Comparison of ENCODE assay signal across 18 cellular contexts in genomic region chr11:102118937-102119336, GRCh38. TPM values are rescaled to one million over a fixed set of nuclear protein-coding genes. Genes with fewer than 3 reads are reported as not detected.
A peak's percentile ranks its signal among the peaks of the same experiment; 100 is the strongest.
DNase-seq lines count a peak whose midpoint lies in the region; ATAC-seq and TF ChIP-seq lines count a peak whose summit lies in the region.
"Had no signal": no experiment of that assay in that cellular context is flagged by ENCODE, and none has a peak within 500 bp of the region (broad histone marks: within the 10 kb centered on the region; RNA-seq: fewer than 3 reads in every experiment).

No MANE protein-coding gene starts in this region.

- POLR2A ChIA-PET in naive thymus-derived CD4-positive, alpha-beta T cell (lab: Charles Lee): no interaction called here

- H3K27ac ChIP-seq in caudate nucleus (ENCODE audit: low read depth, low read length) (peak overlapping the region; percentile 48), lower lobe of right lung (no peak overlapping the region), upper lobe of right lung (no peak overlapping the region)
- no peak overlapping the region for H3K27ac ChIP-seq in naive thymus-derived CD4-positive, alpha-beta T cell (ENCODE audit: low read depth, low read length)

- peaks cover 0 to 6% (median 3%) of the 10 kb centered on the region in 11 donors for H3K9me3 Mint-ChIP-seq in naive thymus-derived CD4-positive, alpha-beta T cell
- H3K9me3 Mint-ChIP-seq: CD4-positive, alpha-beta T cell had no signal

- ATAC-seq in lower lobe of right lung: peak; percentile 51 to 61
- peak; percentile 74 for ATAC-seq in upper lobe of right lung
- no peak for ATAC-seq in GM21619 (IDR thresholded peaks at IDR 0.05; ENCODE audit: unreplicated experiment)
- ATAC-seq in naive thymus-derived CD4-positive, alpha-beta T cell: no peak

- TF ChIP-seq CTCF in lower lobe of right lung (IDR thresholded peaks at IDR 0.05) (no peak), upper lobe of right lung (IDR thresholded peaks at IDR 0.05) (no peak)

- H3K36me3 Mint-ChIP-seq in naive thymus-derived CD4-positive, alpha-beta T cell: no peaks in the 10 kb centered on the region

- H3K27me3 Mint-ChIP-seq in naive thymus-derived CD4-positive, alpha-beta T cell: peaks cover 45 to 74% (median 52%) of the 10 kb centered on the region in 5 donors

- H3K9me3 ChIP-seq in lower lobe of right lung (no peaks in the 10 kb centered on the region), upper lobe of right lung (no peaks in the 10 kb centered on the region)
- no peaks in the 10 kb centered on the region for H3K9me3 ChIP-seq in naive thymus-derived CD4-positive, alpha-beta T cell (ENCODE audit: control insufficient read depth in 2 of 3, low read length in 3 of 3)
- H3K9me3 ChIP-seq: prostate gland, transverse colon had no signal

- H3K27me3 ChIP-seq in lower lobe of right lung (ENCODE audit: low read depth) (no peaks in the 10 kb centered on the region), upper lobe of right lung (no peaks in the 10 kb centered on the region)
- peaks cover 0 to 2% of the 10 kb centered on the region in 2 donors for H3K27me3 ChIP-seq in naive thymus-derived CD4-positive, alpha-beta T cell (ENCODE audit: control insufficient read depth in 2 of 2, insufficient read depth in 2 of 2, low read length in 2 of 2)
- H3K27me3 ChIP-seq: transverse colon had no signal

- H3K36me3 ChIP-seq in lower lobe of right lung (peaks cover 16% of the 10 kb centered on the region), upper lobe of right lung (peaks cover 10% of the 10 kb centered on the region)
- H3K36me3 ChIP-seq in naive thymus-derived CD4-positive, alpha-beta T cell (ENCODE audit: control insufficient read depth in 2 of 3, insufficient read depth in 3 of 3, low read length in 3 of 3): no peaks in the 10 kb centered on the region
- H3K36me3 ChIP-seq: prostate gland, transverse colon had no signal

- DNase-seq in NCI-H510A treated with DMSO at 0.1 percent for 48 hours (lab: John Stamatoyannopoulos, UW) (peak; percentile 12), NCI-H510A (lab: John Stamatoyannopoulos, UW) (no peak), caudate nucleus (lab: John Stamatoyannopoulos, UW) (no peak), lower lobe of right lung (no peak), upper lobe of right lung (no peak), RKO (ENCODE audit: low spot score) (no peak)
- DNase-seq in naive thymus-derived CD4-positive, alpha-beta T cell: no peak
- DNase-seq: activated CD8-positive, alpha-beta memory T cell treated with anti-CD3 and anti-CD28 coated beads for 24 hours; activated effector memory CD4-positive, alpha-beta T cell treated with Interleukin-2 at 50 U/mL for 16 hours; anterior cingulate cortex; CD4-positive, alpha-beta T cell; dorsolateral prefrontal cortex; KBM-7; NCI-H1105 treated with DMSO at 0.1 percent for 48 hours; NCI-H446; transverse colon had no signal

- no peak overlapping the region for H3K27ac Mint-ChIP-seq in naive thymus-derived CD4-positive, alpha-beta T cell
- H3K27ac Mint-ChIP-seq: CD4-positive, alpha-beta T cell had no signal

- H3K4me3 ChIP-seq in lower lobe of right lung (no peak overlapping the region), upper lobe of right lung (no peak overlapping the region)
- H3K4me3 ChIP-seq in naive thymus-derived CD4-positive, alpha-beta T cell (ENCODE audit: low read length): no peak overlapping the region
- H3K4me3 ChIP-seq: prostate gland, transverse colon had no signal

- intact Hi-C loops in lower lobe of right lung (cut with DNase I) (no loop called here), upper lobe of right lung (cut with DNase I) (no loop called here)
- intact Hi-C loops in naive thymus-derived CD4-positive, alpha-beta T cell (cut with micrococcal nuclease): loop anchor here in 1 of 2 donors (10.0 kb wide), 1 partner anchor 64 kb away; no protein-coding TSS in a partner anchor

- H3K4me1 ChIP-seq in lower lobe of right lung (peaks cover 66% of the 10 kb centered on the region), upper lobe of right lung (peaks cover 43% of the 10 kb centered on the region)
- H3K4me1 ChIP-seq in naive thymus-derived CD4-positive, alpha-beta T cell (ENCODE audit: control insufficient read depth in 2 of 2, insufficient read depth in 2 of 2, low read length in 2 of 2): no peaks in the 10 kb centered on the region

- no peak overlapping the region for H3K4me3 Mint-ChIP-seq in naive thymus-derived CD4-positive, alpha-beta T cell
- H3K4me3 Mint-ChIP-seq: CD4-positive, alpha-beta T cell had no signal

- H3K4me1 Mint-ChIP-seq in naive thymus-derived CD4-positive, alpha-beta T cell: no peaks in the 10 kb centered on the region

- CTCF ChIA-PET in naive thymus-derived CD4-positive, alpha-beta T cell (lab: Charles Lee): no interaction called here

RNA-seq across cellular contexts. Expression of gene YAP1, which starts 8.7 kb away (rescaled TPM):
- 105 TPM for total RNA-seq in lower lobe of right lung
- 127 TPM for total RNA-seq in upper lobe of right lung
- total RNA-seq in naive thymus-derived CD4-positive, alpha-beta T cell: under 1 TPM in 1 of 5 experiments, not detected in 4; 0.15 TPM
- not detected for polyA plus RNA-seq in naive thymus-derived CD4-positive, alpha-beta T cell

Comparison
In these comparisons a context has a peak if more than half of its experiments do, and no peak if none do; other contexts are left out.
1. ATAC-seq: peak in lower lobe of right lung (2 of 2) and upper lobe of right lung (single experiment); none in GM21619 (single experiment) and naive thymus-derived CD4-positive, alpha-beta T cell (single experiment).
2. RNA of gene YAP1, which starts 8.7 kb away (total RNA-seq): 127 TPM in upper lobe of right lung (single experiment) and 105 TPM in lower lobe of right lung (single experiment); 0.15 TPM in naive thymus-derived CD4-positive, alpha-beta T cell; every median in the first group is over 10 times any median in the second.